Comparison of ENCODE assay signal across 11 cellular contexts in genomic region chr1:246067432-246068021, GRCh38.
DNase-seq lines count a peak whose midpoint lies in the region; ATAC-seq and TF ChIP-seq lines count a peak whose summit lies in the region.
"Had no signal": no experiment of that assay in that cellular context is flagged by ENCODE, and none has a peak within 500 bp of the region (broad histone marks: within the 10 kb centered on the region; RNA-seq: fewer than 3 reads in every experiment).

No MANE protein-coding gene starts in this region.

- intact Hi-C loops in mucosa of descending colon (cut with DNase I, micrococcal nuclease): no loop called here

- no peaks in the 10 kb centered on the region for H3K27me3 ChIP-seq in BJ (ENCODE audit: control insufficient read depth, insufficient read depth, low read length)
- H3K27me3 ChIP-seq in adipocyte (replicated peaks; ENCODE audit: control insufficient read depth, insufficient read depth, low read length): no peaks in the 10 kb centered on the region
- H3K27me3 ChIP-seq in SK-N-SH (ENCODE audit: insufficient read depth): no peaks in the 10 kb centered on the region
- H3K27me3 ChIP-seq in SJCRH30: no peaks in the 10 kb centered on the region
- H3K27me3 ChIP-seq: heart right ventricle had no signal

- DNase-seq in BJ (ENCODE audit: low read depth): peak; percentile 44
- peak; percentile 46 for DNase-seq in adipocyte (ENCODE audit: low read depth)
- DNase-seq in mucosa of descending colon: peak in 1 of 3 donors; percentile 12
- no peak for DNase-seq in SK-N-SH
- no peak for DNase-seq in SJCRH30
- DNase-seq in NCI-H1930 (lab: John Stamatoyannopoulos, UW): no peak
- no peak for DNase-seq in NCI-H82 treated with DMSO at 0.1 percent for 48 hours (lab: John Stamatoyannopoulos, UW; ENCODE audit: unreplicated experiment)
- DNase-seq: central memory CD4-positive, alpha-beta T cell; H9; heart right ventricle had no signal

- H3K9ac ChIP-seq in adipocyte (ENCODE audit: low read length) (no peak overlapping the region), SK-N-SH (no peak overlapping the region)

- no peaks in the 10 kb centered on the region for H4K20me1 ChIP-seq in SK-N-SH (ENCODE audit: insufficient read depth)

- no peaks in the 10 kb centered on the region for H3K36me3 ChIP-seq in BJ (ENCODE audit: control insufficient read depth, insufficient read depth, low read length)
- no peaks in the 10 kb centered on the region for H3K36me3 ChIP-seq in adipocyte (ENCODE audit: control insufficient read depth, insufficient read depth, low read length, severe bottlenecking)
- H3K36me3 ChIP-seq in mucosa of descending colon (ENCODE audit: low read depth): no peaks in the 10 kb centered on the region
- no peaks in the 10 kb centered on the region for H3K36me3 ChIP-seq in SK-N-SH (replicated peaks in 1 of 2; ENCODE audit: control insufficient read depth in 1 of 2, insufficient read depth in 2 of 2, low read length in 1 of 2)
- H3K36me3 ChIP-seq in SJCRH30: no peaks in the 10 kb centered on the region
- H3K36me3 ChIP-seq: heart right ventricle had no signal

- CTCF ChIA-PET in BJ (lab: Yijun Ruan, JAX) (interaction anchor here (0.8 kb wide), 1 partner anchor 12 kb away, joined by 3 read pairs; no protein-coding TSS in a partner anchor), SK-N-SH (lab: Yijun Ruan, JAX) (interaction anchor here (1.2 to 2.2 kb wide), 2 partner anchors 58 to 213 kb away, joined by 3 to 6 read pairs; no protein-coding TSS in a partner anchor)

- WGBS in SK-N-SH (ENCODE audit: low lambda C conversion rate): 86% methylated on average over 17 of the region's 17 CpGs

- H2AFZ ChIP-seq in SK-N-SH (ENCODE audit: low read depth): no peak overlapping the region

- H3K9me3 ChIP-seq in adipocyte (ENCODE audit: control insufficient read depth, low read length): no peaks in the 10 kb centered on the region
- H3K9me3 ChIP-seq in mucosa of descending colon: no peaks in the 10 kb centered on the region
- H3K9me3 ChIP-seq in SK-N-SH: no peaks in the 10 kb centered on the region
- no peaks in the 10 kb centered on the region for H3K9me3 ChIP-seq in SJCRH30 (replicated peaks)
- H3K9me3 ChIP-seq: heart right ventricle had no signal

- H3K4me3 ChIP-seq in BJ (ENCODE audit: low read depth, low read length) (no peak overlapping the region; the same call in 1 of the 2 replicates), adipocyte (ENCODE audit: low read length) (no peak overlapping the region), mucosa of descending colon (no peak overlapping the region), SK-N-SH (ENCODE audit: low read depth in 2 of 2, low read length in 1 of 2) (no peak overlapping the region), SJCRH30 (no peak overlapping the region)
- H3K4me3 ChIP-seq: heart right ventricle had no signal

- POLR2A ChIA-PET in BJ (lab: Charles Lee) (interaction anchor here (0.5 kb wide), 1 partner anchor 1390 kb away, joined by 14 read pairs; no protein-coding TSS in a partner anchor), SK-N-SH (lab: Yijun Ruan, JAX) (no interaction called here)

- H3K4me1 ChIP-seq in adipocyte (ENCODE audit: control insufficient read depth, insufficient read depth, low read length): no peaks in the 10 kb centered on the region
- H3K4me1 ChIP-seq in mucosa of descending colon (ENCODE audit: low read depth): no peaks in the 10 kb centered on the region
- H3K4me1 ChIP-seq in SK-N-SH (ENCODE audit: control insufficient read depth in 1 of 2, insufficient read depth in 2 of 2, low read depth in 1 of 2, low read length in 1 of 2): peaks cover 0 to 27% of the 10 kb centered on the region in 2 experiments; a peak in 2 of 4 replicates
- peaks cover 5% of the 10 kb centered on the region; the same call in 1 of the 2 replicates for H3K4me1 ChIP-seq in SJCRH30

- H3K9me2 ChIP-seq in SK-N-SH: no peaks in the 10 kb centered on the region

- H3K27ac ChIP-seq in SK-N-SH (ENCODE audit: low read depth in 2 of 2, low read length in 1 of 2) (no peak overlapping the region), SJCRH30 (no peak overlapping the region)
- H3K27ac ChIP-seq: heart right ventricle had no signal

- ATAC-seq in HG02884 (IDR thresholded peaks at IDR 0.05; ENCODE audit: unreplicated experiment) (peak; percentile 87), mucosa of descending colon (peak; percentile 48)

- TF ChIP-seq RAD21 in SK-N-SH (IDR thresholded peaks at IDR 0.05; ENCODE audit: low read length): no peak

- TF ChIP-seq EP300 in SK-N-SH (IDR thresholded peaks at IDR 0.05; ENCODE audit: borderline replicate concordance in 1 of 2, low read depth in 1 of 2, low read length in 1 of 2): no peak

- no peak for TF ChIP-seq CTCF in BJ (IDR thresholded peaks at IDR 0.05; ENCODE audit: insufficient read depth, low read depth, low read length)
- no peak for TF ChIP-seq CTCF in mucosa of descending colon (IDR thresholded peaks at IDR 0.05)
- no peak for TF ChIP-seq CTCF in SK-N-SH (IDR thresholded peaks at IDR 0.05)

- H3K79me2 ChIP-seq in SK-N-SH (ENCODE audit: insufficient read depth): no peaks in the 10 kb centered on the region

- H3K4me2 ChIP-seq in SK-N-SH: no peak overlapping the region

- no peaks in the 10 kb centered on the region for H3F3A ChIP-seq in SK-N-SH (replicated peaks; ENCODE audit: insufficient read depth)

TF ChIP-seq in SK-N-SH, 30 proteins besides CTCF, POLR2A, EP300 and RAD21:
- TF ChIP-seq MXI1 (IDR thresholded peaks at IDR 0.05; ENCODE audit: low read depth, low read length) (no peak), MAX (IDR thresholded peaks at IDR 0.05; ENCODE audit: low read depth) (no peak), NRF1 (IDR thresholded peaks at IDR 0.05; ENCODE audit: low read depth, low read length) (no peak), GATA2 (CRISPR knock-in tag; IDR thresholded peaks at IDR 0.05) (no peak), TEAD4 (IDR thresholded peaks at IDR 0.05; ENCODE audit: borderline replicate concordance, insufficient read depth) (no peak), FOSL2 (IDR thresholded peaks at IDR 0.05; ENCODE audit: borderline replicate concordance, low read depth) (no peak), RCOR1 (IDR thresholded peaks at IDR 0.05; ENCODE audit: low read length) (no peak), EZH2phosphoT487 (IDR thresholded peaks at IDR 0.05; ENCODE audit: borderline replicate concordance, low read depth) (no peak), GABPA (IDR thresholded peaks at IDR 0.05; ENCODE audit: low read depth) (no peak), TCF12 (IDR thresholded peaks at IDR 0.05) (no peak), NFIC (IDR thresholded peaks at IDR 0.05; ENCODE audit: borderline replicate concordance) (no peak), JUND (IDR thresholded peaks at IDR 0.05) (no peak)
TF ChIP-seq in SK-N-SH: peak in this region for 0.

Comparison
In these comparisons a context has a peak if more than half of its experiments do, and no peak if none do; other contexts are left out.
1. DNase-seq: peak in BJ (single experiment) and adipocyte (single experiment); none in SK-N-SH (single experiment), SJCRH30 (0 of 2), NCI-H1930 (0 of 2) and NCI-H82 treated with DMSO at 0.1 percent for 48 hours (single experiment).